ENCODE assay signal across 31 cellular contexts in the genomic region with DNA sequence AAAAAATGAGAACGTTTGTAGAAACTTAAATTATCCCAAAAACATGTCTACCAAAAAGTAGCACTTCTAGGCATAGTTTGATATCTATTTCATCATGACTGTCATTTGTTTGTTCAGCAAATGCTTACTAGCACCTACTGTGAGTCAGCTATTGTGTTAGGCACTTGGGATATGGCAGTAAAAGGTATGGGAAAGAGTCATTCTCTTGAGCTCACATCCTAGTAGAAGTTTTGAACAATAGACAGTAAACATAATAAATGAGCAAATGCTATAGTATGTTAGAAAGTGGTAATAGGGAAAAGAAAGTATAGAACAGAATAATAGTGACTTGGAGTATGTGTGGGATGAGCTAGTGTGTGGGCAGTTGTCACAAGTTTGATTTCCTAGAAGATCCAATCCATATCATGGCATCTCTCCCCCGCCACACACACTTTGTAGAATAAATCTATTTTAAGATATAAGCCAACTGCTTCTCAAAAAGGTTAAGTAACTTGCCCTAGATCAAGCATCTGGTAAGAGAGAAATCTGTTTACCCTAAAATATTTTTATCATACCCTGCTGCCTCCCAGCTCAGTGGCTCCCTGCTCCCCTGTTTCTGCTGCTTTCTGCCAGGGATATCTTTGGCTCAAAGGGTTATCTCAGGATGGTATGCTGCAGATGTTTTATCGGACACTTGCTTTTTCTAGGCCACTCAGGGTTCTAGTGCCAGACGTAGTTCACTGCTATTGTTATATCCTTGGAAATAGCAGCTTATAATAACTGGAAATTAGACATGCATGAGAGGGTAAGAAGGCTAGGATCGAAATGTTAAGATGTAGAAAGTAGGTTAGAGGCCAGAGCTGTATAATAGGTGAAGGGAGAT.
DNase-seq lines count a peak whose midpoint lies in the region; FAIRE-seq and TF ChIP-seq lines count a peak whose summit lies in the region.
"Had no signal": no experiment of that assay in that cellular context is flagged by ENCODE, and none has a peak within 500 bp of the region (broad histone marks: within the 10 kb centered on the region; RNA-seq: fewer than 3 reads in every experiment).

No MANE protein-coding gene starts in this region.

- H3K4me3 Mint-ChIP-seq in neural progenitor cell, result no peak overlapping the region
- H3K4me3 Mint-ChIP-seq: activated naive CD8-positive, alpha-beta T cell treated with anti-CD3 and anti-CD28 coated beads, Interleukin-2, amount 50 U/mL, for 24 hours; CD4-positive, alpha-beta memory T cell; dendritic cell treated with granulocyte-macrophage colony-stimulating factor and Interleukin-4, amounts not matched to agents 40 ng/mL and 50 ng/mL, for 4 days; GM23338; naive thymus-derived CD4-positive, alpha-beta T cell; T-helper 2 cell treated with Interferon-gamma antibody and Interleukin-4, amounts not matched to agents 5 μg/mL and 100 μg/mL, for 36 hours had no signal

- WGBS in mammary epithelial cell (ENCODE audit: low coverage, missing lambda C conversion rate), result 57% methylated on average over 5 of the region's 5 CpGs
- 55 to 70% (median 63%) methylated on average over 5 of the region's 5 CpGs for WGBS in spleen, 5 donors

- H3K27me3 ChIP-seq in mammary epithelial cell (ENCODE audit: insufficient read depth, low read length) (no peaks in the 10 kb centered on the region), neural progenitor cell (no peaks in the 10 kb centered on the region), spleen (replicated peaks in 1 of 7) (no peaks in the 10 kb centered on the region)
- H3K27me3 ChIP-seq: brain microvascular endothelial cell, ovary, SJCRH30, transverse colon had no signal

- in situ Hi-C loops in mammary epithelial cell (cut with MboI; ENCODE audit: low sequenced_read_pairs in 2 of 2), result no loop called here

- H3K4me2 ChIP-seq in mammary epithelial cell (ENCODE audit: insufficient read depth, low read depth, low read length) (no peak overlapping the region), neural progenitor cell (no peak overlapping the region)
- H3K4me2 ChIP-seq: GM23338 had no signal

- FAIRE-seq in H54 (lab: Jason Lieb, UNC), result no peak
- FAIRE-seq: endothelial cell of umbilical vein, HTR-8/SVneo, keratinocyte had no signal

- H3K9me3 Mint-ChIP-seq in neural progenitor cell, result no peaks in the 10 kb centered on the region
- H3K9me3 Mint-ChIP-seq: activated naive CD8-positive, alpha-beta T cell treated with anti-CD3 and anti-CD28 coated beads, Interleukin-2, amount 50 U/mL, for 24 hours; CD4-positive, alpha-beta memory T cell; dendritic cell treated with granulocyte-macrophage colony-stimulating factor and Interleukin-4, amounts not matched to agents 40 ng/mL and 50 ng/mL, for 4 days; GM23338; T-helper 2 cell treated with Interferon-gamma antibody and Interleukin-4, amounts not matched to agents 5 μg/mL and 100 μg/mL, for 36 hours had no signal

- no peak overlapping the region for H3K27ac ChIP-seq in HEK293 (ENCODE audit: extremely low read depth, low read depth, low read length)
- no peak overlapping the region for H3K27ac ChIP-seq in mammary epithelial cell (ENCODE audit: insufficient read depth, low read depth, low read length)
- no peak overlapping the region for H3K27ac ChIP-seq in neural progenitor cell
- no peak overlapping the region for H3K27ac ChIP-seq in spleen
- H3K27ac ChIP-seq: brain microvascular endothelial cell, ovary, SJCRH30, transverse colon, WERI-Rb-1 had no signal

- H3K27ac Mint-ChIP-seq in neural progenitor cell, result no peak overlapping the region
- H3K27ac Mint-ChIP-seq: activated naive CD8-positive, alpha-beta T cell treated with anti-CD3 and anti-CD28 coated beads, Interleukin-2, amount 50 U/mL, for 24 hours; CD4-positive, alpha-beta memory T cell; dendritic cell treated with granulocyte-macrophage colony-stimulating factor and Interleukin-4, amounts not matched to agents 40 ng/mL and 50 ng/mL, for 4 days; GM23338; naive thymus-derived CD4-positive, alpha-beta T cell; T-helper 2 cell treated with Interferon-gamma antibody and Interleukin-4, amounts not matched to agents 5 μg/mL and 100 μg/mL, for 36 hours had no signal

- peaks cover 38% of the 10 kb centered on the region for H3K4me1 Mint-ChIP-seq in neural progenitor cell
- H3K4me1 Mint-ChIP-seq: activated naive CD8-positive, alpha-beta T cell treated with anti-CD3 and anti-CD28 coated beads, Interleukin-2, amount 50 U/mL, for 24 hours; CD4-positive, alpha-beta memory T cell; naive thymus-derived CD4-positive, alpha-beta T cell had no signal

- peaks cover 2% of the 10 kb centered on the region for H3K36me3 Mint-ChIP-seq in neural progenitor cell
- H3K36me3 Mint-ChIP-seq: CD4-positive, alpha-beta memory T cell; naive thymus-derived CD4-positive, alpha-beta T cell had no signal

- no peaks in the 10 kb centered on the region for H3K36me3 ChIP-seq in HEK293 (ENCODE audit: control insufficient read depth in 2 of 2, insufficient read depth in 1 of 2, low read length in 2 of 2)
- H3K36me3 ChIP-seq in mammary epithelial cell (ENCODE audit: insufficient read depth, low read length), result no peaks in the 10 kb centered on the region
- no peaks in the 10 kb centered on the region for H3K36me3 ChIP-seq in neural progenitor cell
- H3K36me3 ChIP-seq in spleen, result no peaks in the 10 kb centered on the region
- H3K36me3 ChIP-seq: brain microvascular endothelial cell, ovary, SJCRH30, transverse colon, WERI-Rb-1 had no signal

- no peak overlapping the region for H3K4me3 ChIP-seq in HEK293 (ENCODE audit: low read depth, low read length)
- no peak overlapping the region for H3K4me3 ChIP-seq in mammary epithelial cell (replicated peaks in 1 of 3; ENCODE audit: insufficient read depth in 1 of 3, low read depth in 2 of 3, low read length in 3 of 3)
- H3K4me3 ChIP-seq in neural progenitor cell, result no peak overlapping the region
- H3K4me3 ChIP-seq in spleen, result no peak overlapping the region
- H3K4me3 ChIP-seq: GM23338, ovary, SJCRH30, transverse colon had no signal

- POLR2A ChIA-PET in HEK293 (lab: Yijun Ruan, JAX), result no interaction called here

- no peak overlapping the region for H3K9ac ChIP-seq in mammary epithelial cell (ENCODE audit: insufficient read depth, low read length)
- no peak overlapping the region for H3K9ac ChIP-seq in neural progenitor cell

- peaks cover 6% of the 10 kb centered on the region; the same call in 1 of the 2 replicates for H3K4me1 ChIP-seq in HEK293 (ENCODE audit: control insufficient read depth, insufficient read depth, low read length)
- no peaks in the 10 kb centered on the region for H3K4me1 ChIP-seq in mammary epithelial cell (ENCODE audit: insufficient read depth, low read length)
- H3K4me1 ChIP-seq in neural progenitor cell, result peaks cover 28% of the 10 kb centered on the region
- no peaks in the 10 kb centered on the region for H3K4me1 ChIP-seq in spleen
- H3K4me1 ChIP-seq: transverse colon had no signal

- H2AFZ ChIP-seq in mammary epithelial cell (ENCODE audit: low read depth, low read length) (no peak overlapping the region), neural progenitor cell (replicated peaks) (no peak overlapping the region)
- H2AFZ ChIP-seq: GM23338 had no signal

- intact Hi-C loops in mammary epithelial cell (cut with micrococcal nuclease) (no loop called here), spleen (cut with DNase I; ENCODE audit: low total_unique reads) (no loop called here)

- DNase-seq in NCI-H345 (lab: John Stamatoyannopoulos, UW), result peak; percentile 65
- peak; percentile 17 for DNase-seq in mammary epithelial cell
- DNase-seq in putamen (ENCODE audit: low spot score), result peak; percentile 65
- no peak for DNase-seq in H54 (ENCODE audit: insufficient read length, low spot score)
- DNase-seq in neural progenitor cell (ENCODE audit: low spot score), result no peak
- no peak for DNase-seq in spleen
- DNase-seq: activated CD4-positive, alpha-beta T cell treated with anti-CD3 and anti-CD28 coated beads, Interleukin-2, amount 50 U/mL, for 1 hour; activated CD8-positive, alpha-beta memory T cell treated with anti-CD3 and anti-CD28 coated beads, Interleukin-2, amount 50 U/mL, for 48 hours; activated effector memory CD4-positive, alpha-beta T cell treated with Interleukin-2 at 50 U/mL for 16 hours; activated naive CD8-positive, alpha-beta T cell treated with anti-CD3 and anti-CD28 coated beads, Interleukin-2, amount 50 U/mL, for 24 hours; brain microvascular endothelial cell; CD4-positive, alpha-beta memory T cell; foreskin fibroblast; Karpas-422; naive thymus-derived CD4-positive, alpha-beta T cell; NCI-H1092; NCI-H2029 treated with DMSO at 0.1 percent for 48 hours; NCI-H524 treated with DMSO at 0.1 percent for 48 hours; ovary; SJCRH30; stimulated activated CD4-positive, alpha-beta T cell treated with anti-CD3 and anti-CD28 coated beads, Interleukin-2, amount 100 ng/mL, for 24 hours; stimulated activated naive CD8-positive, alpha-beta T cell treated with anti-CD3 and anti-CD28 coated beads, Interleukin-15, Interleukin-2, amounts not matched to agents 100 U/mL and 50 U/mL, for 24 hours; transverse colon; WERI-Rb-1 had no signal

- H4K20me1 ChIP-seq in mammary epithelial cell (ENCODE audit: insufficient read depth, low read length) (no peaks in the 10 kb centered on the region), neural progenitor cell (ENCODE audit: low read depth) (peaks cover 5% of the 10 kb centered on the region)

- H3K79me2 ChIP-seq in mammary epithelial cell (ENCODE audit: insufficient read depth, low read length) (no peaks in the 10 kb centered on the region), neural progenitor cell (ENCODE audit: low read depth) (no peaks in the 10 kb centered on the region)

- TF ChIP-seq CTCF in HEK293 (tag by site-specific recombination; IDR thresholded peaks at IDR 0.05) (no peak), mammary epithelial cell (conservative IDR thresholded peaks at IDR 0.05 in 1 of 2, IDR thresholded peaks at IDR 0.05 in 1 of 2; ENCODE audit: extremely low read depth in 1 of 2, insufficient read depth in 1 of 2, low read depth in 1 of 2, low read length in 2 of 2) (no peak), neural progenitor cell (IDR thresholded peaks at IDR 0.05) (no peak), spleen (IDR thresholded peaks at IDR 0.05 in 8 of 11, conservative IDR thresholded peaks at IDR 0.05 in 3 of 11) (no peak)

- H3F3A ChIP-seq in neural progenitor cell (ENCODE audit: low read depth), result peaks cover 10% of the 10 kb centered on the region

- CTCF ChIA-PET in HEK293 (lab: Yijun Ruan, JAX) (interaction anchor here (0.5 kb wide), 1 partner anchor 977 kb away, joined by 3 read pairs; no protein-coding TSS in a partner anchor), mammary epithelial cell (lab: Charles Lee; ENCODE audit: low non-redundant PET) (interaction anchor here (0.7 kb wide), 1 partner anchor 780 kb away, joined by 5 read pairs; no protein-coding TSS in a partner anchor)

- no TSS peak for BruUV-seq in mammary epithelial cell (replicated peaks; lab: Mats Ljungman, UMichigan)

- H3K9me3 ChIP-seq in HEK293 (ENCODE audit: control insufficient read depth, insufficient read depth, low read depth, low read length) (no peaks in the 10 kb centered on the region), mammary epithelial cell (replicated peaks; ENCODE audit: insufficient read depth, low read length) (no peaks in the 10 kb centered on the region), neural progenitor cell (ENCODE audit: low read depth) (no peaks in the 10 kb centered on the region), spleen (no peaks in the 10 kb centered on the region)
- H3K9me3 ChIP-seq: ovary, SJCRH30, transverse colon had no signal

- H3K27me3 Mint-ChIP-seq in neural progenitor cell (ENCODE audit: insufficient read depth, low read depth), result peaks cover 2% of the 10 kb centered on the region

- TF ChIP-seq POLR2A in H54 (IDR thresholded peaks at IDR 0.05; ENCODE audit: low read depth, low read length) (no peak), spleen (IDR thresholded peaks at IDR 0.05) (no peak)

- dilution Hi-C loops in mammary epithelial cell (cut with HindIII; ENCODE audit: low sequenced_read_pairs), result no loop called here

Comparison
In these comparisons a context has a peak if more than half of its experiments do, and no peak if none do; other contexts are left out.
1. DNase-seq: peak in NCI-H345 (single experiment), mammary epithelial cell (single experiment) and putamen (single experiment); none in H54 (single experiment), neural progenitor cell (single experiment) and spleen (single experiment).